Comparison of ENCODE assay signal across 8 cellular contexts in genomic region chr12:102811125-102811737, GRCh38.
DNase-seq lines count a peak whose midpoint lies in the region; ATAC-seq and TF ChIP-seq lines count a peak whose summit lies in the region.

No MANE protein-coding gene starts in this region.

- no peak overlapping the region for H3K27ac Mint-ChIP-seq in endothelial cell (ENCODE audit: unreplicated experiment)
- no peak overlapping the region for H3K27ac Mint-ChIP-seq in stimulated activated naive B cell treated with anti-CD40 and anti-IgM and Interleukin-4, amounts not matched to agents 10 μg/mL and 1 μg/mL and 100 μg/mL, for 72 hours

- H3K4me3 ChIP-seq in AG04450 (ENCODE audit: low read depth, low read length) (no peak overlapping the region), transverse colon (no peak overlapping the region)
- H3K4me3 ChIP-seq in effector memory CD4-positive, alpha-beta T cell (ENCODE audit: insufficient read depth, low read depth, low read length, poor library complexity, severe bottlenecking): no peak overlapping the region

- CTCF ChIA-PET in AG04450 (lab: Charles Lee): interaction anchor here (0.5 to 1.9 kb wide), 3 partner anchors 751 to 1880 kb away, joined by 4 to 11 read pairs (median 6); no protein-coding TSS in a partner anchor

- in situ Hi-C loops in transverse colon (cut with MboI; ENCODE audit: low pct_ligation_motif_present in 1 of 4, low pct_unique_long_range_greater_than_20kb in 1 of 4, low sequenced_read_pairs in 3 of 4): no loop called here

- no peak for DNase-seq in AG04450 (ENCODE audit: low read depth, low spot score)
- peak; percentile 45 for DNase-seq in GM10266 (ENCODE audit: extremely low spot score)
- DNase-seq in NCI-H82 (lab: John Stamatoyannopoulos, UW): peak; percentile 71
- DNase-seq in endothelial cell (ENCODE audit: low spot score): peak; percentile 58
- DNase-seq in transverse colon: no peak
- DNase-seq in stimulated activated naive B cell treated with anti-CD40 and anti-IgM and Interleukin-4, amounts not matched to agents 10 μg/mL and 1 μg/mL and 100 μg/mL, for 72 hours: no peak
- DNase-seq in effector memory CD4-positive, alpha-beta T cell: no peak

- H3K4me1 ChIP-seq in transverse colon: no peaks in the 10 kb centered on the region
- H3K4me1 ChIP-seq in effector memory CD4-positive, alpha-beta T cell (ENCODE audit: control insufficient read depth, insufficient read depth, low read length, poor library complexity, severe bottlenecking): no peaks in the 10 kb centered on the region

- no peaks in the 10 kb centered on the region for H3K27me3 ChIP-seq in AG04450 (ENCODE audit: control insufficient read depth, insufficient read depth, low read length)
- H3K27me3 ChIP-seq in transverse colon: no peaks in the 10 kb centered on the region
- no peaks in the 10 kb centered on the region for H3K27me3 ChIP-seq in effector memory CD4-positive, alpha-beta T cell (replicated peaks; ENCODE audit: control insufficient read depth, insufficient read depth, low read length, poor library complexity, severe bottlenecking)

- H3K27ac ChIP-seq in AG04450 (ENCODE audit: low read depth, low read length) (no peak overlapping the region), transverse colon (no peak overlapping the region)
- no peak overlapping the region for H3K27ac ChIP-seq in effector memory CD4-positive, alpha-beta T cell (ENCODE audit: insufficient read depth, low read length, poor library complexity, severe bottlenecking)

- peak; percentile 34; the same call in 1 of the 2 replicates for TF ChIP-seq CTCF in AG04450 (IDR thresholded peaks at IDR 0.05; ENCODE audit: low read depth, low read length)
- TF ChIP-seq CTCF in GM10266 (IDR thresholded peaks at IDR 0.05; ENCODE audit: control insufficient read depth, insufficient read depth, low read depth, missing control alignments): peak; percentile 56
- TF ChIP-seq CTCF in endothelial cell (IDR thresholded peaks at IDR 0.05; ENCODE audit: unreplicated experiment): peak; percentile 58
- TF ChIP-seq CTCF in transverse colon (IDR thresholded peaks at IDR 0.05): peak in 3 of 5 experiments; percentile 5 to 11 (median 8)

- no peaks in the 10 kb centered on the region for H3K4me1 Mint-ChIP-seq in endothelial cell (ENCODE audit: unreplicated experiment)
- peaks cover 0 to 2% of the 10 kb centered on the region in 2 donors for H3K4me1 Mint-ChIP-seq in stimulated activated naive B cell treated with anti-CD40 and anti-IgM and Interleukin-4, amounts not matched to agents 10 μg/mL and 1 μg/mL and 100 μg/mL, for 72 hours

- POLR2A ChIA-PET in AG04450 (lab: Yijun Ruan, JAX): no interaction called here

- H3K9me3 ChIP-seq in AG04450 (ENCODE audit: control insufficient read depth, insufficient read depth, low read length) (no peaks in the 10 kb centered on the region; the same call in 1 of the 2 replicates), transverse colon (no peaks in the 10 kb centered on the region)
- H3K9me3 ChIP-seq in effector memory CD4-positive, alpha-beta T cell (ENCODE audit: control insufficient read depth, low read length): no peaks in the 10 kb centered on the region

- no peak for ATAC-seq in stimulated activated naive B cell treated with anti-CD40 and anti-IgM and Interleukin-4, amounts not matched to agents 10 μg/mL and 1 μg/mL and 100 μg/mL, for 72 hours (replicated peaks)
- ATAC-seq in HG02763 (IDR thresholded peaks at IDR 0.05; ENCODE audit: unreplicated experiment): no peak

- WGBS in transverse colon (ENCODE audit: low coverage in 1 of 2), 2 donors: 29 to 51% methylated on average over 3 to 5 of the region's 5 CpGs

- H3K27me3 Mint-ChIP-seq in endothelial cell (ENCODE audit: unreplicated experiment): no peaks in the 10 kb centered on the region
- peaks cover 33 to 37% of the 10 kb centered on the region in 2 donors for H3K27me3 Mint-ChIP-seq in stimulated activated naive B cell treated with anti-CD40 and anti-IgM and Interleukin-4, amounts not matched to agents 10 μg/mL and 1 μg/mL and 100 μg/mL, for 72 hours

- H3K4me3 Mint-ChIP-seq in endothelial cell (ENCODE audit: unreplicated experiment): no peak overlapping the region
- H3K4me3 Mint-ChIP-seq in stimulated activated naive B cell treated with anti-CD40 and anti-IgM and Interleukin-4, amounts not matched to agents 10 μg/mL and 1 μg/mL and 100 μg/mL, for 72 hours: no peak overlapping the region

- H3K9me3 Mint-ChIP-seq in endothelial cell (ENCODE audit: unreplicated experiment): no peaks in the 10 kb centered on the region
- H3K9me3 Mint-ChIP-seq in stimulated activated naive B cell treated with anti-CD40 and anti-IgM and Interleukin-4, amounts not matched to agents 10 μg/mL and 1 μg/mL and 100 μg/mL, for 72 hours: peaks cover 0 to 1% of the 10 kb centered on the region in 2 donors

- intact Hi-C loops in transverse colon (cut with DNase I; ENCODE audit: low total_unique reads): no loop called here

- TF ChIP-seq EP300 in transverse colon (IDR thresholded peaks at IDR 0.05; ENCODE audit: low read depth): no peak

- H3K36me3 ChIP-seq in transverse colon: no peaks in the 10 kb centered on the region
- no peaks in the 10 kb centered on the region for H3K36me3 ChIP-seq in effector memory CD4-positive, alpha-beta T cell (ENCODE audit: control insufficient read depth, insufficient read depth, low read length)

- no peak for TF ChIP-seq POLR2A in transverse colon (IDR thresholded peaks at IDR 0.05)

- H3K36me3 Mint-ChIP-seq in endothelial cell (ENCODE audit: low read depth, unreplicated experiment): no peaks in the 10 kb centered on the region
- H3K36me3 Mint-ChIP-seq in stimulated activated naive B cell treated with anti-CD40 and anti-IgM and Interleukin-4, amounts not matched to agents 10 μg/mL and 1 μg/mL and 100 μg/mL, for 72 hours: no peaks in the 10 kb centered on the region

Comparison
In these comparisons a context has a peak if more than half of its experiments do, and no peak if none do; other contexts are left out.
1. DNase-seq: peak in GM10266 (single experiment), NCI-H82 (single experiment) and endothelial cell (single experiment); none in AG04450 (single experiment), transverse colon (single experiment), stimulated activated naive B cell treated with anti-CD40 and anti-IgM and Interleukin-4, amounts not matched to agents 10 μg/mL and 1 μg/mL and 100 μg/mL, for 72 hours (single experiment) and effector memory CD4-positive, alpha-beta T cell (0 of 3).
2. CTCF ChIP-seq: peak in every context shown above with its lines; median percentile 58 in endothelial cell; 56 in GM10266; 34 in AG04450; 8 in transverse colon.